ENCODE assay signal across 8 cellular contexts in the genomic region with DNA sequence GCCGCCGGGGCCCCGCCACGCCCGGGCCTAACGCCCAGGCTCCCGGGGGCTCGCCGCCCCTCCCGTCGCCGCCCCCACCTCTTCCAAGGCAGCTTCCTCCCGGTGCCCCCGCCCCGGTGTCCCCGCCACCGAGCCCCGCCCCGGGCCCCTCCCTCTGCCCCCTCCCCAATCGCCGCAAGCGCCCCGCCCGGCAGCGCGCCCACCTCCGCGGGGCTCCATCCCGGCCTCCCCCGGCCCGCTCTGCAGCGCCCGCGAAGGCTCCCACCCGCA. TPM values are rescaled to one million over a fixed set of nuclear protein-coding genes. Genes with fewer than 3 reads are reported as not detected.
DNase-seq lines count a peak whose midpoint lies in the region; ATAC-seq, FAIRE-seq and TF ChIP-seq lines count a peak whose summit lies in the region.

No MANE protein-coding gene starts in this region.

- peaks cover 23% of the 10 kb centered on the region for H3K4me1 Mint-ChIP-seq in CD14-positive monocyte
- peaks cover 19% of the 10 kb centered on the region for H3K4me1 Mint-ChIP-seq in astrocyte (ENCODE audit: low read depth, unreplicated experiment)

- H3K9me3 ChIP-seq in HUES64 (ENCODE audit: insufficient read depth, low read depth, low read length) (no peaks in the 10 kb centered on the region), astrocyte (ENCODE audit: insufficient read depth, low read depth, low read length) (no peaks in the 10 kb centered on the region)

- no peak for FAIRE-seq in astrocyte (lab: Jason Lieb, UNC)

- peak; percentile 48 for TF ChIP-seq CTCF in CD14-positive monocyte (IDR thresholded peaks at IDR 0.05)
- TF ChIP-seq CTCF in astrocyte (IDR thresholded peaks at IDR 0.05; ENCODE audit: insufficient read depth, low read depth, low read length) = no peak

- peaks cover 44% of the 10 kb centered on the region for H4K20me1 ChIP-seq in astrocyte (ENCODE audit: insufficient read depth, low read length)

- peak overlapping the region; percentile 80; the same call in 1 of the 2 replicates for H3K27ac ChIP-seq in HUES64 (ENCODE audit: low read depth, low read length)
- H3K27ac ChIP-seq in astrocyte (ENCODE audit: low read depth, low read length) = peak overlapping the region; percentile 58
- peak overlapping the region; percentile 44 for H3K27ac ChIP-seq in temporal lobe (ENCODE audit: low read depth, low read length)

- WGBS in HUES64 = 0% methylated on average over 31 of the region's 35 CpGs

- H3K27me3 ChIP-seq in HUES64 (ENCODE audit: insufficient read depth, low read length) = peaks cover 7% of the 10 kb centered on the region
- no peaks in the 10 kb centered on the region for H3K27me3 ChIP-seq in astrocyte (ENCODE audit: insufficient read depth, low read length)

- H3K36me3 ChIP-seq in HUES64 (ENCODE audit: insufficient read depth, low read length) = peaks cover 8% of the 10 kb centered on the region; the same call in 1 of the 2 replicates
- no peaks in the 10 kb centered on the region for H3K36me3 ChIP-seq in astrocyte (ENCODE audit: insufficient read depth, low read length)

- H3K4me2 ChIP-seq in astrocyte (ENCODE audit: low read length) = peak overlapping the region; percentile 95

- H3K4me1 ChIP-seq in HUES64 (ENCODE audit: insufficient read depth, low read length) (peaks cover 11% of the 10 kb centered on the region), astrocyte (ENCODE audit: insufficient read depth, low read length) (peaks cover 15% of the 10 kb centered on the region)

- H3K9me3 Mint-ChIP-seq in CD14-positive monocyte = peaks cover 0 to 4% (median 0%) of the 10 kb centered on the region in 7 donors
- H3K9me3 Mint-ChIP-seq in astrocyte (ENCODE audit: unreplicated experiment) = peaks cover 4% of the 10 kb centered on the region

- H3K27ac Mint-ChIP-seq in CD14-positive monocyte (no peak overlapping the region), astrocyte (ENCODE audit: unreplicated experiment) (no peak overlapping the region)

- H3K79me2 ChIP-seq in astrocyte (ENCODE audit: insufficient read depth, low read length) = peaks cover 47% of the 10 kb centered on the region

- no peak for DNase-seq in CD14-positive monocyte (ENCODE audit: low spot score)
- DNase-seq in astrocyte (ENCODE audit: low read depth) = no peak
- DNase-seq in left lobe of liver (ENCODE audit: low spot score) = no peak
- no peak for DNase-seq in NCI-H1417 treated with DMSO at 0.1 percent for 48 hours (lab: John Stamatoyannopoulos, UW)
- no peak for DNase-seq in DMS114 treated with DMSO at 0.1 percent for 48 hours (lab: John Stamatoyannopoulos, UW; ENCODE audit: unreplicated experiment)

- H3K27me3 Mint-ChIP-seq in CD14-positive monocyte (ENCODE audit: low read depth in 3 of 3) = peaks cover 25 to 34% (median 27%) of the 10 kb centered on the region in 3 donors
- no peaks in the 10 kb centered on the region for H3K27me3 Mint-ChIP-seq in astrocyte (ENCODE audit: low read depth, unreplicated experiment)

- H3K9ac ChIP-seq in HUES64 (ENCODE audit: low read depth, low read length) = peak overlapping the region; percentile 74; the same call in 1 of the 2 replicates
- H3K9ac ChIP-seq in astrocyte (ENCODE audit: low read length) = peak overlapping the region; percentile 85

- H3K36me3 Mint-ChIP-seq in CD14-positive monocyte (peaks cover 3 to 20% of the 10 kb centered on the region in 2 donors), astrocyte (ENCODE audit: low read depth, unreplicated experiment) (peaks cover 12% of the 10 kb centered on the region)

- intact Hi-C loops in CD14-positive monocyte (cut with micrococcal nuclease) = loop anchor here (2.0 to 5.0 kb wide), 5 partner anchors 109 to 357 kb away; a partner anchor contains a TSS

- H2AFZ ChIP-seq in astrocyte (ENCODE audit: low read depth, low read length) = peak overlapping the region; percentile 96

- peak; percentile 38 for ATAC-seq in GM19455 (IDR thresholded peaks at IDR 0.05; ENCODE audit: unreplicated experiment)
- peak; percentile 58 for ATAC-seq in left lobe of liver

- H3K4me3 ChIP-seq in HUES64 (ENCODE audit: low read length) (peak overlapping the region; percentile 87), astrocyte (ENCODE audit: insufficient read depth, low read depth, low read length) (peak overlapping the region; percentile 83)

- H3K4me3 Mint-ChIP-seq in CD14-positive monocyte (peak overlapping the region; percentile 76 to 82), astrocyte (ENCODE audit: unreplicated experiment) (no peak overlapping the region)

RNA-seq across cellular contexts. Expression of a gene that starts 0.2 kb away (rescaled TPM):
- polyA plus RNA-seq in CD14-positive monocyte = 10 to 100 TPM; 62.7 to 69.5 TPM
- 134 TPM for polyA plus RNA-seq in HUES64 (2013, experiment 1 of 2)
- polyA plus RNA-seq in HUES64 (2013, experiment 2 of 2) = 157 TPM
- total RNA-seq in astrocyte = 185 and 211 TPM in 2 replicates
- total RNA-seq in left lobe of liver = 65.5 TPM
- total RNA-seq in temporal lobe = 127 TPM

RNA-seq across cellular contexts. Expression of a gene that starts 50.4 kb away (rescaled TPM):
- polyA plus RNA-seq in CD14-positive monocyte = under 1 TPM in 1 of 2 donors, not detected in 1; 0.05 TPM
- polyA plus RNA-seq in HUES64 (2013, experiment 1 of 2) = 25.6 TPM
- 24.5 TPM for polyA plus RNA-seq in HUES64 (2013, experiment 2 of 2)
- total RNA-seq in astrocyte = 64.2 and 64.9 TPM in 2 replicates
- total RNA-seq in left lobe of liver = 95.8 TPM
- total RNA-seq in temporal lobe = 21.6 TPM
